In genomic region chr7:30391806-30392205, GRCh38 we compare ENCODE assay signal across 32 cellular contexts.
"Had no signal": no experiment of that assay in that cellular context is flagged by ENCODE, and none has a peak within 500 bp of the region (broad histone marks: within the 10 kb centered on the region; RNA-seq: fewer than 3 reads in every experiment).

No MANE protein-coding gene starts in this region.

- H3K36me3 ChIP-seq: adrenal gland, brain microvascular endothelial cell, breast epithelium had no signal

- H3K27ac ChIP-seq: adrenal gland, body of pancreas, brain microvascular endothelial cell, breast epithelium, VCaP had no signal

- H3K9me3 Mint-ChIP-seq: activated B cell treated with CpG ODN at 0.5 μM for 24 hours; activated CD4-positive, alpha-beta memory T cell treated with anti-CD3 and anti-CD28 coated beads for 36 hours; activated CD4-positive, alpha-beta T cell treated with anti-CD3 and anti-CD28 coated beads, Interleukin-2, amount 10 ng/mL, durations not matched to agents 24 days and 14 days; activated CD8-positive, alpha-beta T cell treated with anti-CD3 and anti-CD28 coated beads for 36 hours; activated naive CD4-positive, alpha-beta T cell treated with anti-CD3 and anti-CD28 coated beads for 36 hours; activated naive CD4-positive, alpha-beta T cell treated with anti-CD3 and anti-CD28 coated beads, Interleukin-2, amount 50 U/mL, for 72 hours; activated naive CD8-positive, alpha-beta T cell treated with anti-CD3 and anti-CD28 coated beads for 36 hours; activated T-cell treated with anti-CD3 and anti-CD28 coated beads, Interleukin-2, amount 50 U/mL, for 4 hours; activated T-cell treated with anti-CD3 and anti-CD28 coated beads, Interleukin-2, amount 50 U/mL, for 72 hours; activated T-helper 1 cell treated with anti-CD3 and anti-CD28 coated beads, Interleukin-12 subunit alpha, Interleukin-12 subunit beta, Interleukin-2, Interleukin-4 antibody, amounts not matched to agents 30 ng/mL and 10 ng/mL and 1 ng/mL, durations not matched to agents 14 hours and 24 hours and 36 hours; activated T-helper 17 cell treated with anti-CD3 and anti-CD28 coated beads, Interleukin-2, amount 50 U/mL, for 72 hours; T-helper 2 cell treated with Interferon-gamma antibody and Interleukin-4, amounts not matched to agents 5 μg/mL and 100 μg/mL, for 36 hours had no signal

- DNase-seq: activated B cell treated with CpG ODN at 0.5 μM for 24 hours; activated CD4-positive, alpha-beta memory T cell treated with anti-CD3 and anti-CD28 coated beads for 36 hours; activated CD4-positive, alpha-beta T cell treated with anti-CD3 and anti-CD28 coated beads for 4 hours; activated CD4-positive, alpha-beta T cell treated with anti-CD3 and anti-CD28 coated beads, Interleukin-2, amount 10 ng/mL, durations not matched to agents 24 days and 14 days; activated CD4-positive, alpha-beta T cell treated with anti-CD3 and anti-CD28 coated beads, Interleukin-2, amount 50 U/mL, for 1 hour; activated CD4-positive, alpha-beta T cell treated with anti-CD3 and anti-CD28 coated beads, Interleukin-2, amount 50 U/mL, for 4 hours; activated CD4-positive, CD25-positive, alpha-beta regulatory T cell treated with anti-CD3 and anti-CD28 coated beads, Interleukin-2, amount 50 U/mL, for 72 hours; activated CD8-positive, alpha-beta memory T cell treated with anti-CD3 and anti-CD28 coated beads, Interleukin-2, amount 50 U/mL, for 4 hours; activated CD8-positive, alpha-beta T cell treated with anti-CD3 and anti-CD28 coated beads for 36 hours; activated effector memory CD4-positive, alpha-beta T cell treated with anti-CD3 and anti-CD28 coated beads, Interleukin-2, amount 50 U/mL, for 16 hours; activated gamma-delta T cell treated with Interleukin-2 at 50 U/mL for 16 hours; activated naive CD4-positive, alpha-beta T cell; activated naive CD4-positive, alpha-beta T cell treated with anti-CD3 and anti-CD28 coated beads for 36 hours; activated naive CD4-positive, alpha-beta T cell treated with anti-CD3 and anti-CD28 coated beads, Interleukin-2, amount 50 U/mL, for 16 hours; activated naive CD8-positive, alpha-beta T cell treated with anti-CD3 and anti-CD28 coated beads for 36 hours; activated T-cell treated with anti-CD3 and anti-CD28 coated beads for 4 hours; activated T-cell treated with anti-CD3 and anti-CD28 coated beads, Interleukin-2, amount 50 U/mL, for 1 hour; activated T-cell treated with anti-CD3 and anti-CD28 coated beads, Interleukin-2, amount 50 U/mL, for 4 hours; activated T-cell treated with anti-CD3 and anti-CD28 coated beads, Interleukin-2, amount 50 U/mL, for 72 hours; adrenal gland; amniotic stem cell; aorta; body of pancreas; brain microvascular endothelial cell; central memory CD4-positive, alpha-beta T cell; T-helper 9 cell had no signal

- ATAC-seq: activated CD8-positive, alpha-beta T cell treated with anti-CD3 and anti-CD28 coated beads for 36 hours; activated T-cell treated with anti-CD3 and anti-CD28 coated beads, Interleukin-2, amount 50 U/mL, for 4 hours; body of pancreas had no signal

- H3K27ac Mint-ChIP-seq: activated B cell treated with CpG ODN at 0.5 μM for 24 hours; activated CD4-positive, alpha-beta memory T cell treated with anti-CD3 and anti-CD28 coated beads for 36 hours; activated CD4-positive, alpha-beta T cell treated with anti-CD3 and anti-CD28 coated beads, Interleukin-2, amount 10 ng/mL, durations not matched to agents 24 days and 14 days; activated CD8-positive, alpha-beta T cell treated with anti-CD3 and anti-CD28 coated beads for 36 hours; activated naive CD4-positive, alpha-beta T cell treated with anti-CD3 and anti-CD28 coated beads for 36 hours; activated naive CD4-positive, alpha-beta T cell treated with anti-CD3 and anti-CD28 coated beads, Interleukin-2, amount 50 U/mL, for 72 hours; activated naive CD8-positive, alpha-beta T cell treated with anti-CD3 and anti-CD28 coated beads for 36 hours; activated T-cell treated with anti-CD3 and anti-CD28 coated beads, Interleukin-2, amount 50 U/mL, for 72 hours; activated T-helper 1 cell treated with anti-CD3 and anti-CD28 coated beads, Interleukin-12 subunit alpha, Interleukin-12 subunit beta, Interleukin-2, Interleukin-4 antibody, amounts not matched to agents 30 ng/mL and 10 ng/mL and 1 ng/mL, durations not matched to agents 14 hours and 24 hours and 36 hours; activated T-helper 17 cell treated with anti-CD3 and anti-CD28 coated beads, Interleukin-2, amount 50 U/mL, for 72 hours; T-helper 2 cell treated with Interferon-gamma antibody and Interleukin-4, amounts not matched to agents 5 μg/mL and 100 μg/mL, for 36 hours had no signal

- H3K27me3 ChIP-seq: adrenal gland, body of pancreas, brain microvascular endothelial cell, breast epithelium had no signal

- H3K27me3 Mint-ChIP-seq: activated B cell treated with CpG ODN at 0.5 μM for 24 hours; activated CD4-positive, alpha-beta memory T cell treated with anti-CD3 and anti-CD28 coated beads for 36 hours; activated CD4-positive, alpha-beta T cell treated with anti-CD3 and anti-CD28 coated beads, Interleukin-2, amount 10 ng/mL, durations not matched to agents 24 days and 14 days; activated CD8-positive, alpha-beta T cell treated with anti-CD3 and anti-CD28 coated beads for 36 hours; activated naive CD8-positive, alpha-beta T cell treated with anti-CD3 and anti-CD28 coated beads for 36 hours; activated T-helper 17 cell treated with anti-CD3 and anti-CD28 coated beads, Interleukin-2, amount 50 U/mL, for 72 hours had no signal

- H3K9me3 ChIP-seq: adrenal gland, body of pancreas, breast epithelium had no signal

- H3K36me3 Mint-ChIP-seq: activated CD4-positive, alpha-beta memory T cell treated with anti-CD3 and anti-CD28 coated beads for 36 hours; activated naive CD4-positive, alpha-beta T cell treated with anti-CD3 and anti-CD28 coated beads, Interleukin-2, amount 50 U/mL, for 72 hours had no signal

- H3K4me1 ChIP-seq: adrenal gland, body of pancreas, breast epithelium had no signal

- H3K4me3 Mint-ChIP-seq: activated B cell treated with CpG ODN at 0.5 μM for 24 hours; activated CD4-positive, alpha-beta memory T cell treated with anti-CD3 and anti-CD28 coated beads for 36 hours; activated CD4-positive, alpha-beta T cell treated with anti-CD3 and anti-CD28 coated beads, Interleukin-2, amount 10 ng/mL, durations not matched to agents 24 days and 14 days; activated CD8-positive, alpha-beta T cell treated with anti-CD3 and anti-CD28 coated beads for 36 hours; activated naive CD4-positive, alpha-beta T cell treated with anti-CD3 and anti-CD28 coated beads for 36 hours; activated naive CD8-positive, alpha-beta T cell treated with anti-CD3 and anti-CD28 coated beads for 36 hours; activated T-cell treated with anti-CD3 and anti-CD28 coated beads, Interleukin-2, amount 50 U/mL, for 4 hours; activated T-cell treated with anti-CD3 and anti-CD28 coated beads, Interleukin-2, amount 50 U/mL, for 72 hours; activated T-helper 1 cell treated with anti-CD3 and anti-CD28 coated beads, Interleukin-12 subunit alpha, Interleukin-12 subunit beta, Interleukin-2, Interleukin-4 antibody, amounts not matched to agents 30 ng/mL and 10 ng/mL and 1 ng/mL, durations not matched to agents 14 hours and 24 hours and 36 hours; activated T-helper 17 cell treated with anti-CD3 and anti-CD28 coated beads, Interleukin-2, amount 50 U/mL, for 72 hours; T-helper 2 cell treated with Interferon-gamma antibody and Interleukin-4, amounts not matched to agents 5 μg/mL and 100 μg/mL, for 36 hours had no signal

- H3K4me1 Mint-ChIP-seq: activated CD4-positive, alpha-beta T cell treated with anti-CD3 and anti-CD28 coated beads, Interleukin-2, amount 10 ng/mL, durations not matched to agents 24 days and 14 days; activated naive CD8-positive, alpha-beta T cell treated with anti-CD3 and anti-CD28 coated beads for 36 hours; activated T-helper 17 cell treated with anti-CD3 and anti-CD28 coated beads, Interleukin-2, amount 50 U/mL, for 72 hours had no signal

- H3K4me3 ChIP-seq: adrenal gland, body of pancreas, breast epithelium had no signal
